1 cellular context compared by ENCODE assay signal in the genomic region with DNA sequence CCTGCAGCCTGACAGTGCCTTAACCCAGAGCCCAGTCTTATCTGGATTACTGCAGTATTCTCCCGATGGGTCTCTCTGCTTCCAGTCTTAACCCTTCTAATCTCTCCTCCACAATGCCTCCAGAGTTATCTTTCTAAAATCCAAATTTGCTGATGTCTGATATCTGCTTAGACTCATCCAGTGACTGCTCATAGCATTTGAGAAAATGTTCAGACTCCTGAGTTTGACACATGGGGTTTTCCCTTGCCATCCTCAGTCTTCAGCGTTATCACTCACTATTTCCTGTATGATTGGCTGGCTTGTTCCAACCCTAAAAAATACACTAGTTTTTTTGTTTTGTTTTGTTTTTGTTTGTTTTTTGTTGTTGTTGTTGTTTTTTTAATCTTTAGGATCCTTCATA.
TF ChIP-seq lines count a peak whose summit lies in the region.

No MANE protein-coding gene starts in this region.

TF ChIP-seq in SK-N-SH treated with all-trans-retinoic acid at 6 μM for 48 hours, 23 proteins besides CTCF, POLR2A, EP300 and RAD21 (continued from another document):
- TF ChIP-seq, protein P1, sequence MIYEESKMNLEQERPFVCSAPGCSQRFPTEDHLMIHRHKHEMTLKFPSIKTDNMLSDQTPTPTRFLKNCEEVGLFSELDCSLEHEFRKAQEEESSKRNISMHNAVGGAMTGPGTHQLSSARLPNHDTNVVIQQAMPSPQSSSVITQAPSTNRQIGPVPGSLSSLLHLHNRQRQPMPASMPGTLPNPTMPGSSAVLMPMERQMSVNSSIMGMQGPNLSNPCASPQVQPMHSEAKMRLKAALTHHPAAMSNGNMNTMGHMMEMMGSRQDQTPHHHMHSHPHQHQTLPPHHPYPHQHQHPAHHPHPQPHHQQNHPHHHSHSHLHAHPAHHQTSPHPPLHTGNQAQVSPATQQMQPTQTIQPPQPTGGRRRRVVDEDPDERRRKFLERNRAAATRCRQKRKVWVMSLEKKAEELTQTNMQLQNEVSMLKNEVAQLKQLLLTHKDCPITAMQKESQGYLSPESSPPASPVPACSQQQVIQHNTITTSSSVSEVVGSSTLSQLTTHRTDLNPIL (CRISPR knock-in tag; IDR thresholded peaks at IDR 0.05; ENCODE audit: low read depth) = no peak
- TF ChIP-seq ZNF70 (CRISPR knock-in tag; IDR thresholded peaks at IDR 0.05) = no peak
- TF ChIP-seq GLIS3 (CRISPR knock-in tag; IDR thresholded peaks at IDR 0.05) = no peak
- no peak for TF ChIP-seq ESRRG (CRISPR knock-in tag; IDR thresholded peaks at IDR 0.05)
- no peak for TF ChIP-seq ZC3H10 (CRISPR knock-in tag; IDR thresholded peaks at IDR 0.05)
- no peak for TF ChIP-seq SNAI2 (CRISPR knock-in tag; IDR thresholded peaks at IDR 0.05)
- no peak for TF ChIP-seq ZFP3 (CRISPR knock-in tag; IDR thresholded peaks at IDR 0.05)
- TF ChIP-seq, protein P2, sequence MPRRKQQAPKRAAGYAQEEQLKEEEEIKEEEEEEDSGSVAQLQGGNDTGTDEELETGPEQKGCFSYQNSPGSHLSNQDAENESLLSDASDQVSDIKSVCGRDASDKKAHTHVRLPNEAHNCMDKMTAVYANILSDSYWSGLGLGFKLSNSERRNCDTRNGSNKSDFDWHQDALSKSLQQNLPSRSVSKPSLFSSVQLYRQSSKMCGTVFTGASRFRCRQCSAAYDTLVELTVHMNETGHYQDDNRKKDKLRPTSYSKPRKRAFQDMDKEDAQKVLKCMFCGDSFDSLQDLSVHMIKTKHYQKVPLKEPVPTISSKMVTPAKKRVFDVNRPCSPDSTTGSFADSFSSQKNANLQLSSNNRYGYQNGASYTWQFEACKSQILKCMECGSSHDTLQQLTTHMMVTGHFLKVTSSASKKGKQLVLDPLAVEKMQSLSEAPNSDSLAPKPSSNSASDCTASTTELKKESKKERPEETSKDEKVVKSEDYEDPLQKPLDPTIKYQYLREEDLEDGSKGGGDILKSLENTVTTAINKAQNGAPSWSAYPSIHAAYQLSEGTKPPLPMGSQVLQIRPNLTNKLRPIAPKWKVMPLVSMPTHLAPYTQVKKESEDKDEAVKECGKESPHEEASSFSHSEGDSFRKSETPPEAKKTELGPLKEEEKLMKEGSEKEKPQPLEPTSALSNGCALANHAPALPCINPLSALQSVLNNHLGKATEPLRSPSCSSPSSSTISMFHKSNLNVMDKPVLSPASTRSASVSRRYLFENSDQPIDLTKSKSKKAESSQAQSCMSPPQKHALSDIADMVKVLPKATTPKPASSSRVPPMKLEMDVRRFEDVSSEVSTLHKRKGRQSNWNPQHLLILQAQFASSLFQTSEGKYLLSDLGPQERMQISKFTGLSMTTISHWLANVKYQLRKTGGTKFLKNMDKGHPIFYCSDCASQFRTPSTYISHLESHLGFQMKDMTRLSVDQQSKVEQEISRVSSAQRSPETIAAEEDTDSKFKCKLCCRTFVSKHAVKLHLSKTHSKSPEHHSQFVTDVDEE (CRISPR knock-in tag; IDR thresholded peaks at IDR 0.05) = no peak
- no peak for TF ChIP-seq TCF4 (CRISPR knock-in tag; IDR thresholded peaks at IDR 0.05; ENCODE audit: borderline replicate concordance)
- TF ChIP-seq PPARA (CRISPR knock-in tag; IDR thresholded peaks at IDR 0.05; ENCODE audit: borderline replicate concordance) = no peak
- TF ChIP-seq OSR1 (CRISPR knock-in tag; IDR thresholded peaks at IDR 0.05) = no peak
- no peak for TF ChIP-seq ARNTL (CRISPR knock-in tag; IDR thresholded peaks at IDR 0.05; ENCODE audit: borderline replicate concordance, low read depth)
- no peak; the same call in 1 of the 2 replicates for TF ChIP-seq TOX (CRISPR knock-in tag; IDR thresholded peaks at IDR 0.05; ENCODE audit: borderline replicate concordance)
- TF ChIP-seq, protein P3, sequence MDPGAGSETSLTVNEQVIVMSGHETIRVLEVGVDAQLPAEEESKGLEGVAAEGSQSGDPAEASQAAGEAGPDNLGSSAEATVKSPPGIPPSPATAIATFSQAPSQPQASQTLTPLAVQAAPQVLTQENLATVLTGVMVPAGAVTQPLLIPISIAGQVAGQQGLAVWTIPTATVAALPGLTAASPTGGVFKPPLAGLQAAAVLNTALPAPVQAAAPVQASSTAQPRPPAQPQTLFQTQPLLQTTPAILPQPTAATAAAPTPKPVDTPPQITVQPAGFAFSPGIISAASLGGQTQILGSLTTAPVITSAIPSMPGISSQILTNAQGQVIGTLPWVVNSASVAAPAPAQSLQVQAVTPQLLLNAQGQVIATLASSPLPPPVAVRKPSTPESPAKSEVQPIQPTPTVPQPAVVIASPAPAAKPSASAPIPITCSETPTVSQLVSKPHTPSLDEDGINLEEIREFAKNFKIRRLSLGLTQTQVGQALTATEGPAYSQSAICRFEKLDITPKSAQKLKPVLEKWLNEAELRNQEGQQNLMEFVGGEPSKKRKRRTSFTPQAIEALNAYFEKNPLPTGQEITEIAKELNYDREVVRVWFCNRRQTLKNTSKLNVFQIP (CRISPR knock-in tag; IDR thresholded peaks at IDR 0.05; ENCODE audit: borderline replicate concordance, low read depth) = no peak
- TF ChIP-seq BACH2 (CRISPR knock-in tag; IDR thresholded peaks at IDR 0.05; ENCODE audit: borderline replicate concordance) = no peak
- no peak for TF ChIP-seq CSDC2 (CRISPR knock-in tag; IDR thresholded peaks at IDR 0.05)
